ENCODE assay signal across 35 cellular contexts in genomic region chr7:80654887-80655340, GRCh38. TPM values are rescaled to one million over a fixed set of nuclear protein-coding genes. Genes with fewer than 3 reads are reported as not detected.
DNase-seq lines count a peak whose midpoint lies in the region; ATAC-seq, FAIRE-seq and TF ChIP-seq lines count a peak whose summit lies in the region.
"Had no signal": no experiment of that assay in that cellular context is flagged by ENCODE, and none has a peak within 500 bp of the region (broad histone marks: within the 10 kb centered on the region; RNA-seq: fewer than 3 reads in every experiment).

No MANE protein-coding gene starts in this region.

- FAIRE-seq in HepG2 (lab: Jason Lieb, UNC): no peak
- FAIRE-seq: G401.6 had no signal

- no peaks in the 10 kb centered on the region for H3K9me3 Mint-ChIP-seq in activated CD4-positive, alpha-beta T cell treated with anti-CD3 and anti-CD28 coated beads for 36 hours (ENCODE audit: low read depth)
- H3K9me3 Mint-ChIP-seq: activated naive CD8-positive, alpha-beta T cell treated with anti-CD3 and anti-CD28 coated beads, Interleukin-2, amount 50 U/mL, for 24 hours; activated T-cell treated with anti-CD3 and anti-CD28 coated beads, Interleukin-2, amount 50 U/mL, for 72 hours; central memory CD8-positive, alpha-beta T cell; dendritic cell treated with granulocyte-macrophage colony-stimulating factor and Interleukin-4, amounts not matched to agents 40 ng/mL and 50 ng/mL, for 4 days; naive B cell had no signal

- intact Hi-C loops in HepG2 (cut with micrococcal nuclease; ENCODE audit: unreplicated experiment): loop anchor here (10.0 kb wide), 2 partner anchors 520 to 590 kb away; partner anchors contain the start of gene GNAI1
- intact Hi-C loops in spleen (cut with DNase I; ENCODE audit: low total_unique reads): no loop called here
- intact Hi-C loops in activated CD4-positive, alpha-beta T cell treated with anti-CD3 and anti-CD28 coated beads for 36 hours (cut with DNase I, micrococcal nuclease): loop anchor here in 1 of 2 experiments (10.0 kb wide), 1 partner anchor 600 kb away; no protein-coding TSS in a partner anchor

- TF ChIP-seq CTCF in HepG2 (CRISPR knock-in tag; IDR thresholded peaks at IDR 0.05) (no peak), spleen (IDR thresholded peaks at IDR 0.05 in 8 of 11, conservative IDR thresholded peaks at IDR 0.05 in 3 of 11) (no peak)

- H2AFZ ChIP-seq in HepG2 (ENCODE audit: low read length): no peak overlapping the region

- no peak overlapping the region for H3K27ac Mint-ChIP-seq in activated CD4-positive, alpha-beta T cell treated with anti-CD3 and anti-CD28 coated beads for 36 hours
- H3K27ac Mint-ChIP-seq: activated naive CD8-positive, alpha-beta T cell treated with anti-CD3 and anti-CD28 coated beads, Interleukin-2, amount 50 U/mL, for 24 hours; activated T-cell treated with anti-CD3 and anti-CD28 coated beads, Interleukin-2, amount 50 U/mL, for 72 hours; dendritic cell treated with granulocyte-macrophage colony-stimulating factor and Interleukin-4, amounts not matched to agents 40 ng/mL and 50 ng/mL, for 4 days; naive B cell had no signal

- no peak for TF ChIP-seq POLR2A in HepG2 (IDR thresholded peaks at IDR 0.05; ENCODE audit: insufficient read depth in 1 of 2, low read depth in 2 of 2, low read length in 2 of 2)
- no peak for TF ChIP-seq POLR2A in spleen (IDR thresholded peaks at IDR 0.05)

- H3K4me3 Mint-ChIP-seq in activated CD4-positive, alpha-beta T cell treated with anti-CD3 and anti-CD28 coated beads for 36 hours: no peak overlapping the region
- H3K4me3 Mint-ChIP-seq: activated naive CD8-positive, alpha-beta T cell treated with anti-CD3 and anti-CD28 coated beads, Interleukin-2, amount 50 U/mL, for 24 hours; activated T-cell treated with anti-CD3 and anti-CD28 coated beads, Interleukin-2, amount 50 U/mL, for 72 hours; central memory CD8-positive, alpha-beta T cell; dendritic cell treated with granulocyte-macrophage colony-stimulating factor and Interleukin-4, amounts not matched to agents 40 ng/mL and 50 ng/mL, for 4 days; naive B cell had no signal

- no peaks in the 10 kb centered on the region for H3K9me3 ChIP-seq in HepG2 (ENCODE audit: low read length)
- no peaks in the 10 kb centered on the region for H3K9me3 ChIP-seq in spleen
- H3K9me3 ChIP-seq: BLaER1 treated with 17β-estradiol and CSF1 and Interleukin-3, amounts not matched to agents 10 nM and 100 nM; gastroesophageal sphincter; HAP-1; sigmoid colon had no signal

- CTCF ChIA-PET in HepG2 (lab: Yijun Ruan, JAX; ENCODE audit: low intra/inter-chr PET ratio, low total read pairs): no interaction called here
- CTCF ChIA-PET in activated CD4-positive, alpha-beta T cell treated with anti-CD3 and anti-CD28 coated beads for 36 hours (lab: Charles Lee): no interaction called here

- H3K27me3 ChIP-seq in HepG2 (ENCODE audit: control insufficient read depth in 1 of 2, insufficient read depth in 2 of 2, low read length in 2 of 2) (no peaks in the 10 kb centered on the region), spleen (replicated peaks in 1 of 7) (no peaks in the 10 kb centered on the region)
- H3K27me3 ChIP-seq: BLaER1 treated with 17β-estradiol and CSF1 and Interleukin-3, amounts not matched to agents 10 nM and 100 nM; gastroesophageal sphincter; sigmoid colon had no signal

- in situ Hi-C loops in HepG2 (cut with HindIII; ENCODE audit: extremely low pct_ligation_motif_present, low pct_unique_long_range_greater_than_20kb): loop anchor here (5.0 kb wide), 1 partner anchor 223 kb away; no protein-coding TSS in a partner anchor

- H3K27ac ChIP-seq in HepG2 (ENCODE audit: extremely low read length, insufficient read depth, low read length) (peak overlapping the region; percentile 39), spleen (peak overlapping the region in 6 of 8 donors; percentile 9 to 63 (median 30))
- H3K27ac ChIP-seq: 22Rv1; BLaER1 treated with 17β-estradiol and CSF1 and Interleukin-3, amounts not matched to agents 10 nM and 100 nM; gastroesophageal sphincter; HL-60; sigmoid colon had no signal

- H3K79me2 ChIP-seq in HepG2 (ENCODE audit: insufficient read depth, low read length): no peaks in the 10 kb centered on the region

- TF ChIP-seq EP300 in HepG2 (IDR thresholded peaks at IDR 0.05; ENCODE audit: low read depth in 2 of 2, low read length in 2 of 2) (peak in 1 of 2 experiments; percentile 28; a peak in 1 of 4 replicates), HepG2 (CRISPR knock-in tag; IDR thresholded peaks at IDR 0.05; ENCODE audit: borderline replicate concordance) (no peak)

- BruUV-seq in HepG2 (replicated peaks; lab: Mats Ljungman, UMichigan): no TSS peak

- no peaks in the 10 kb centered on the region for H3K27me3 Mint-ChIP-seq in activated CD4-positive, alpha-beta T cell treated with anti-CD3 and anti-CD28 coated beads for 36 hours
- H3K27me3 Mint-ChIP-seq: activated naive CD8-positive, alpha-beta T cell treated with anti-CD3 and anti-CD28 coated beads, Interleukin-2, amount 50 U/mL, for 24 hours; central memory CD8-positive, alpha-beta T cell; dendritic cell treated with granulocyte-macrophage colony-stimulating factor and Interleukin-4, amounts not matched to agents 40 ng/mL and 50 ng/mL, for 4 days; naive B cell had no signal

- no peak overlapping the region for H3K4me2 ChIP-seq in HepG2 (ENCODE audit: low read depth, low read length)
- H3K4me2 ChIP-seq: BLaER1 treated with 17β-estradiol and CSF1 and Interleukin-3, amounts not matched to agents 10 nM and 100 nM had no signal

- H3K36me3 ChIP-seq in HepG2 (replicated peaks in 1 of 2; ENCODE audit: control insufficient read depth in 1 of 2, insufficient read depth in 2 of 2, low read length in 2 of 2) (no peaks in the 10 kb centered on the region), spleen (peaks cover 0 to 27% (median 0%) of the 10 kb centered on the region in 6 donors)
- H3K36me3 ChIP-seq: gastroesophageal sphincter, HAP-1, sigmoid colon had no signal

- 92% methylated on average over 2 of the region's 2 CpGs for WGBS in HepG2 (ENCODE audit: low lambda C conversion rate)
- 77 to 98% (median 82%) methylated on average over 2 of the region's 2 CpGs for WGBS in spleen, 5 donors

- H3K4me1 ChIP-seq in HepG2 (ENCODE audit: insufficient read depth, low read length): peaks cover 23% of the 10 kb centered on the region
- H3K4me1 ChIP-seq in spleen: peaks cover 4 to 81% (median 20%) of the 10 kb centered on the region in 6 donors
- H3K4me1 ChIP-seq: gastroesophageal sphincter had no signal

- DNase-seq in NCI-H1092 treated with DMSO at 0.1 percent for 48 hours (lab: John Stamatoyannopoulos, UW) (peak; percentile 25), NCI-H1092 (lab: John Stamatoyannopoulos, UW) (no peak), dermis microvascular lymphatic vessel endothelial cell (ENCODE audit: low read depth in 2 of 2) (peak; percentile 6 to 88), HepG2 (ENCODE audit: low spot score) (peak; percentile 49), spleen (no peak), NCI-H526 (lab: John Stamatoyannopoulos, UW) (no peak)
- DNase-seq in activated CD4-positive, alpha-beta T cell treated with anti-CD3 and anti-CD28 coated beads for 36 hours: no peak
- DNase-seq in activated effector memory CD4-positive, alpha-beta T cell treated with anti-CD3 and anti-CD28 coated beads, Interleukin-2, amount 50 U/mL, for 16 hours: no peak
- DNase-seq: activated CD4-positive, alpha-beta T cell treated with anti-CD3 and anti-CD28 coated beads, Interleukin-2, amount 50 U/mL, for 48 hours; activated naive CD4-positive, alpha-beta T cell; activated naive CD8-positive, alpha-beta T cell treated with anti-CD3 and anti-CD28 coated beads, Interleukin-2, amount 50 U/mL, for 24 hours; activated T-cell treated with anti-CD3 and anti-CD28 coated beads, Interleukin-2, amount 50 U/mL, for 72 hours; midbrain; MM.1S; naive B cell; NCI-H1436 treated with DMSO at 0.1 percent for 48 hours; NCI-H2171; NCI-H510A; NK-92 treated with Interleukin-12 subunit alpha and Interleukin-12 subunit beta, amount 100 ng/mL, for 24 hours; PC-3; posterior cingulate gyrus; SHP77; sigmoid colon; stimulated activated CD4-positive, alpha-beta T cell treated with anti-CD3 and anti-CD28 coated beads, Interleukin-4, amount 100 ng/mL, for 4 hours; trophoblast cell had no signal

- H3K9ac ChIP-seq in HepG2 (ENCODE audit: insufficient read depth, low read depth, low read length): no peak overlapping the region
- H3K9ac ChIP-seq: BLaER1 treated with 17β-estradiol and CSF1 and Interleukin-3, amounts not matched to agents 10 nM and 100 nM had no signal

- no peak for TF ChIP-seq RAD21 in HepG2 (CRISPR knock-in tag; IDR thresholded peaks at IDR 0.05)

- H3K4me1 Mint-ChIP-seq in activated CD4-positive, alpha-beta T cell treated with anti-CD3 and anti-CD28 coated beads for 36 hours: no peaks in the 10 kb centered on the region
- H3K4me1 Mint-ChIP-seq: activated naive CD8-positive, alpha-beta T cell treated with anti-CD3 and anti-CD28 coated beads, Interleukin-2, amount 50 U/mL, for 24 hours; central memory CD8-positive, alpha-beta T cell; naive B cell had no signal

- POLR2A ChIA-PET in HepG2 (lab: Yijun Ruan, JAX): no interaction called here
- POLR2A ChIA-PET in activated CD4-positive, alpha-beta T cell treated with anti-CD3 and anti-CD28 coated beads for 36 hours (lab: Charles Lee): no interaction called here

- no peak overlapping the region for H3K4me3 ChIP-seq in HepG2 (replicated peaks in 1 of 3; ENCODE audit: insufficient read depth in 1 of 3, low read depth in 2 of 3, low read length in 3 of 3)
- H3K4me3 ChIP-seq in spleen: no peak overlapping the region
- H3K4me3 ChIP-seq: BLaER1 treated with 17β-estradiol and CSF1 and Interleukin-3, amounts not matched to agents 10 nM and 100 nM; gastroesophageal sphincter; HAP-1; sigmoid colon had no signal

- H3K36me3 Mint-ChIP-seq in activated CD4-positive, alpha-beta T cell treated with anti-CD3 and anti-CD28 coated beads for 36 hours (ENCODE audit: low read depth): no peaks in the 10 kb centered on the region
- H3K36me3 Mint-ChIP-seq: naive B cell had no signal

- H4K20me1 ChIP-seq in HepG2 (ENCODE audit: insufficient read depth, low read length): no peaks in the 10 kb centered on the region

- peak; percentile 53 for ATAC-seq in HepG2
- no peak for ATAC-seq in activated CD4-positive, alpha-beta T cell treated with anti-CD3 and anti-CD28 coated beads for 36 hours
- ATAC-seq: activated CD4-positive, CD25-positive, alpha-beta regulatory T cell treated with anti-CD3 and anti-CD28 coated beads, Interleukin-2, amount 50 U/mL, for 24 hours; activated naive CD8-positive, alpha-beta T cell treated with anti-CD3 and anti-CD28 coated beads, Interleukin-2, amount 50 U/mL, for 24 hours; activated T-cell treated with anti-CD3 and anti-CD28 coated beads, Interleukin-2, amount 50 U/mL, for 72 hours; gastroesophageal sphincter; PC-3 had no signal

RNA-seq across cellular contexts. Expression of gene CD36, which starts 16.5 kb away (rescaled TPM):
- total RNA-seq in dermis microvascular lymphatic vessel endothelial cell (151 and 259 TPM in 2 replicates), HepG2 (2016; rRNA removed; fragmentation: Illumina TruSeq; extraction: Trizol) (3.4 and 4.8 TPM in 2 replicates), spleen (1,000 to 10,000 TPM in 1 of 7 donors, 100 to 1,000 TPM in 6; 261 to 1,075 (median 759) TPM)
- total RNA-seq in HepG2 (2016; cell fraction: cytosol; rRNA removed; fragmentation: Illumina TruSeq; extraction: Trizol; ENCODE audit: low read depth): 0.61 and 0.88 TPM in 2 replicates
- 2.4 and 4.7 TPM in 2 replicates for total RNA-seq in HepG2 (2016; cell fraction: insoluble cytoplasmic fraction; rRNA removed; fragmentation: Illumina TruSeq; extraction: Trizol)
- 1.3 and 1.5 TPM in 2 replicates for total RNA-seq in HepG2 (2016; cell fraction: membrane; rRNA removed; fragmentation: Illumina TruSeq; extraction: Trizol)
- 6.2 and 8.1 TPM in 2 replicates for total RNA-seq in HepG2 (2016; cell fraction: nucleus; rRNA removed; fragmentation: Illumina TruSeq; extraction: Trizol)
- polyA plus RNA-seq in HepG2 (2011; rRNA removed) (1.9 and 2.8 TPM in 2 replicates), spleen (100 to 1,000 TPM in 1 of 3 donors, 10 to 100 TPM in 2; 35.7 to 115 (median 60.3) TPM)
- polyA plus RNA-seq in HepG2 (2011; cell fraction: cytosol; rRNA removed): 1.1 and 1.4 TPM in 2 replicates
- polyA plus RNA-seq in HepG2 (2011; cell fraction: nucleus; rRNA removed): 0.93 and 1.5 TPM in 2 replicates
- polyA plus RNA-seq in HepG2 (2012): 2.1 and 4.0 TPM in 2 replicates
- polyA plus RNA-seq in HepG2 (2016; cell fraction: cytosol; fragmentation: Illumina TruSeq; extraction: Trizol; ENCODE audit: low read depth): 0.34 and 0.44 TPM in 2 replicates
- 1.2 and 1.7 TPM in 2 replicates for polyA plus RNA-seq in HepG2 (2016; cell fraction: insoluble cytoplasmic fraction; fragmentation: Illumina TruSeq; extraction: Trizol; ENCODE audit: low read depth)
- polyA plus RNA-seq in HepG2 (2016; cell fraction: membrane; fragmentation: Illumina TruSeq; extraction: Trizol; ENCODE audit: low read depth): 0.30 and 0.38 TPM in 2 replicates
- polyA plus RNA-seq in HepG2 (2016; cell fraction: nucleus; fragmentation: Illumina TruSeq; extraction: Trizol; ENCODE audit: insufficient read depth, low read depth): 4.3 TPM in 2 replicates
- polyA minus RNA-seq in HepG2 (2011; rRNA and poly(A)+ RNA removed; ENCODE audit: low replicate concordance): 0.05 and 2.6 TPM in 2 replicates
- polyA minus RNA-seq in HepG2 (2011; cell fraction: cytosol; rRNA and poly(A)+ RNA removed): 1.4 and 3.9 TPM in 2 replicates
- 5.0 and 6.0 TPM in 2 replicates for polyA minus RNA-seq in HepG2 (2011; cell fraction: nucleus; rRNA and poly(A)+ RNA removed)
- total RNA-seq in activated CD4-positive, alpha-beta T cell treated with anti-CD3 and anti-CD28 coated beads for 36 hours: not detected
- total RNA-seq: PC-3; T-helper 2 cell treated with Interferon-gamma antibody and Interleukin-4, amounts not matched to agents 100 ng/mL and 5 ng/mL, for 36 hours had no signal

Comparison
In these comparisons a context has a peak if more than half of its experiments do, and no peak if none do; other contexts are left out.
1. DNase-seq: peak in NCI-H1092 treated with DMSO at 0.1 percent for 48 hours (single experiment), dermis microvascular lymphatic vessel endothelial cell (2 of 2) and HepG2 (single experiment); none in NCI-H1092 (single experiment), spleen (single experiment), activated CD4-positive, alpha-beta T cell treated with anti-CD3 and anti-CD28 coated beads for 36 hours (single experiment), NCI-H526 (0 of 2) and activated effector memory CD4-positive, alpha-beta T cell treated with anti-CD3 and anti-CD28 coated beads, Interleukin-2, amount 50 U/mL, for 16 hours (single experiment).
2. RNA of gene CD36, which starts 16.5 kb away (total RNA-seq): 261 to 1,075 TPM in spleen and 151 to 259 TPM in dermis microvascular lymphatic vessel endothelial cell; 0.61 to 8.1 TPM in HepG2 and not detected in activated CD4-positive, alpha-beta T cell treated with anti-CD3 and anti-CD28 coated beads for 36 hours; every median in the first group is over 10 times any median in the second.